1 cellular context compared by ENCODE assay signal in genomic region chr15:79169531-79170123, GRCh38.
TF ChIP-seq lines count a peak whose summit lies in the region.

No MANE protein-coding gene starts in this region.

TF ChIP-seq in A549, 52 proteins besides CTCF, POLR2A, EP300 and RAD21 (continued from another document):
- no peak for TF ChIP-seq REST (IDR thresholded peaks at IDR 0.05)
- no peak for TF ChIP-seq NPAS2 (CRISPR knock-in tag; IDR thresholded peaks at IDR 0.05; ENCODE audit: borderline replicate concordance)
- TF ChIP-seq MAZ (IDR thresholded peaks at IDR 0.05; ENCODE audit: borderline replicate concordance, low read depth, low read length), result no peak
- TF ChIP-seq BCL3 (IDR thresholded peaks at IDR 0.05), result no peak
- TF ChIP-seq CEBPB (IDR thresholded peaks at IDR 0.05), result no peak
